9 cellular contexts compared by ENCODE assay signal in genomic region chr5:88829053-88829452, GRCh38.
A peak's percentile ranks its signal among the peaks of the same experiment; 100 is the strongest.
DNase-seq lines count a peak whose midpoint lies in the region; ATAC-seq, FAIRE-seq and TF ChIP-seq lines count a peak whose summit lies in the region.
"Had no signal": no experiment of that assay in that cellular context is flagged by ENCODE, and none has a peak within 500 bp of the region (broad histone marks: within the 10 kb centered on the region; RNA-seq: fewer than 3 reads in every experiment).

No MANE protein-coding gene starts in this region.

- DNase-seq in GM18507 (ENCODE audit: extremely low spot score, insufficient read length, low read depth) (no peak), OCI-M1 (lab: John Stamatoyannopoulos, UW) (peak; percentile 83), fibroblast of mammary gland (ENCODE audit: low read depth) (no peak), NCI-H82 treated with DMSO at 0.1 percent for 48 hours (lab: John Stamatoyannopoulos, UW; ENCODE audit: unreplicated experiment) (no peak)

- H3K4me3 ChIP-seq in fibroblast of mammary gland (ENCODE audit: control insufficient read depth, low read depth, low read length) (no peak overlapping the region), skin epidermis (no peak overlapping the region)

- ATAC-seq in GM21360 (IDR thresholded peaks at IDR 0.05; ENCODE audit: unreplicated experiment) (no peak), GM21381 (IDR thresholded peaks at IDR 0.05; ENCODE audit: unreplicated experiment) (no peak), GM21786 (IDR thresholded peaks at IDR 0.05; ENCODE audit: unreplicated experiment) (no peak)

- peak; percentile 14 for TF ChIP-seq CTCF in fibroblast of mammary gland (conservative IDR thresholded peaks at IDR 0.05; ENCODE audit: control insufficient read depth, insufficient read depth, low read depth, low read length)

- H3K27ac ChIP-seq in skin epidermis: peak overlapping the region in 14 of 21 experiments; percentile 3 to 68 (median 34)
- H3K27ac ChIP-seq: epithelial cell of prostate had no signal

- FAIRE-seq in GM18507 (lab: Jason Lieb, UNC): peak; percentile 86
